ENCODE assay signal across 7 cellular contexts in genomic region chr9:1599961-1600360, GRCh38.
"Had no signal": no experiment of that assay in that cellular context is flagged by ENCODE, and none has a peak within 500 bp of the region (broad histone marks: within the 10 kb centered on the region; RNA-seq: fewer than 3 reads in every experiment).

No MANE protein-coding gene starts in this region.

- H3K4me1 ChIP-seq: HAP-1 had no signal

- H3K36me3 ChIP-seq: HAP-1 had no signal

- H3K9me3 ChIP-seq: HAP-1 had no signal

- DNase-seq: GM23248, GOT3, H7, HFFc6, KBM-7 had no signal

- H3K4me3 ChIP-seq: GM23248, HAP-1 had no signal

- H3K27ac ChIP-seq: GM23248, KMS-11 had no signal
